Comparison of ENCODE assay signal across 2 cellular contexts in the genomic region with DNA sequence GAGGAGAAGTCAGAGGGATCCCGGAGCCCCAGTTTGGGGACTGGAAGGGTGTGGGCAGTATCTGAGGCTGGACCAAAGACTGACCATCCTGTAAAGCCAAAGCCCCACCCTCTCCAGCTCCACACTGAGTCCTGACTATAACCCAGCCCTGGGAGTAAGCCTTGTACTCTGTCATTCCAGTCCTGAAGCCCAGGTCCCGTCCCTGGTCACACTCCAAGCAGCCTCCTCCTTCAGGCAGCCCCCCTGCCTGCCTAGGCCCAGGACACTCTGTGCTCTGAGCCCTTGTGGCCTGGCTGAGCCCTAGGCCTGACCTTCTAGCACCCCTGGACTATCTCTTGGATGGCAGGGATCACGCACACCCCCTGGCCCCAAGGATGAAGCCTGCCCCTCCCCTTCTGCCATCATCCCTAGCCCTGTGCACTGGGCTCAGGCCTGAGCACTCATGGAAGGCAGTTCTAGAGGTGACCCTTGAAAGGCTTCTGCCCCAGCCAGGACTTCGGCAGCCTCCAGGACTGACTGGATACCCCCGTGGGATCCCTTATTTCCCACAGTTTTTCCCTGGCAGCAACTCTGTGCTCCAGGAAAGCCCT.
TF ChIP-seq lines count a peak whose summit lies in the region.

No MANE protein-coding gene starts in this region.

TF ChIP-seq in SK-N-SH, 30 proteins besides CTCF, POLR2A, EP300 and RAD21 (continued from another document):
- TF ChIP-seq, protein P1, sequence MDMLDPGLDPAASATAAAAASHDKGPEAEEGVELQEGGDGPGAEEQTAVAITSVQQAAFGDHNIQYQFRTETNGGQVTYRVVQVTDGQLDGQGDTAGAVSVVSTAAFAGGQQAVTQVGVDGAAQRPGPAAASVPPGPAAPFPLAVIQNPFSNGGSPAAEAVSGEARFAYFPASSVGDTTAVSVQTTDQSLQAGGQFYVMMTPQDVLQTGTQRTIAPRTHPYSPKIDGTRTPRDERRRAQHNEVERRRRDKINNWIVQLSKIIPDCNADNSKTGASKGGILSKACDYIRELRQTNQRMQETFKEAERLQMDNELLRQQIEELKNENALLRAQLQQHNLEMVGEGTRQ (IDR thresholded peaks at IDR 0.05; ENCODE audit: borderline replicate concordance, low read depth, low read length), result no peak

TF ChIP-seq in SK-N-SH treated with all-trans-retinoic acid at 6 μM for 48 hours, 23 proteins besides CTCF, POLR2A, EP300 and RAD21 (continued from another document):
- TF ChIP-seq, protein P2, sequence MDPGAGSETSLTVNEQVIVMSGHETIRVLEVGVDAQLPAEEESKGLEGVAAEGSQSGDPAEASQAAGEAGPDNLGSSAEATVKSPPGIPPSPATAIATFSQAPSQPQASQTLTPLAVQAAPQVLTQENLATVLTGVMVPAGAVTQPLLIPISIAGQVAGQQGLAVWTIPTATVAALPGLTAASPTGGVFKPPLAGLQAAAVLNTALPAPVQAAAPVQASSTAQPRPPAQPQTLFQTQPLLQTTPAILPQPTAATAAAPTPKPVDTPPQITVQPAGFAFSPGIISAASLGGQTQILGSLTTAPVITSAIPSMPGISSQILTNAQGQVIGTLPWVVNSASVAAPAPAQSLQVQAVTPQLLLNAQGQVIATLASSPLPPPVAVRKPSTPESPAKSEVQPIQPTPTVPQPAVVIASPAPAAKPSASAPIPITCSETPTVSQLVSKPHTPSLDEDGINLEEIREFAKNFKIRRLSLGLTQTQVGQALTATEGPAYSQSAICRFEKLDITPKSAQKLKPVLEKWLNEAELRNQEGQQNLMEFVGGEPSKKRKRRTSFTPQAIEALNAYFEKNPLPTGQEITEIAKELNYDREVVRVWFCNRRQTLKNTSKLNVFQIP (CRISPR knock-in tag; IDR thresholded peaks at IDR 0.05; ENCODE audit: borderline replicate concordance, low read depth), result no peak
- TF ChIP-seq, protein P3, sequence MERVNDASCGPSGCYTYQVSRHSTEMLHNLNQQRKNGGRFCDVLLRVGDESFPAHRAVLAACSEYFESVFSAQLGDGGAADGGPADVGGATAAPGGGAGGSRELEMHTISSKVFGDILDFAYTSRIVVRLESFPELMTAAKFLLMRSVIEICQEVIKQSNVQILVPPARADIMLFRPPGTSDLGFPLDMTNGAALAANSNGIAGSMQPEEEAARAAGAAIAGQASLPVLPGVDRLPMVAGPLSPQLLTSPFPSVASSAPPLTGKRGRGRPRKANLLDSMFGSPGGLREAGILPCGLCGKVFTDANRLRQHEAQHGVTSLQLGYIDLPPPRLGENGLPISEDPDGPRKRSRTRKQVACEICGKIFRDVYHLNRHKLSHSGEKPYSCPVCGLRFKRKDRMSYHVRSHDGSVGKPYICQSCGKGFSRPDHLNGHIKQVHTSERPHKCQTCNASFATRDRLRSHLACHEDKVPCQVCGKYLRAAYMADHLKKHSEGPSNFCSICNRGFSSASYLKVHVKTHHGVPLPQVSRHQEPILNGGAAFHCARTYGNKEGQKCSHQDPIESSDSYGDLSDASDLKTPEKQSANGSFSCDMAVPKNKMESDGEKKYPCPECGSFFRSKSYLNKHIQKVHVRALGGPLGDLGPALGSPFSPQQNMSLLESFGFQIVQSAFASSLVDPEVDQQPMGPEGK (CRISPR knock-in tag; IDR thresholded peaks at IDR 0.05; ENCODE audit: borderline replicate concordance), result no peak
- TF ChIP-seq, protein P4, sequence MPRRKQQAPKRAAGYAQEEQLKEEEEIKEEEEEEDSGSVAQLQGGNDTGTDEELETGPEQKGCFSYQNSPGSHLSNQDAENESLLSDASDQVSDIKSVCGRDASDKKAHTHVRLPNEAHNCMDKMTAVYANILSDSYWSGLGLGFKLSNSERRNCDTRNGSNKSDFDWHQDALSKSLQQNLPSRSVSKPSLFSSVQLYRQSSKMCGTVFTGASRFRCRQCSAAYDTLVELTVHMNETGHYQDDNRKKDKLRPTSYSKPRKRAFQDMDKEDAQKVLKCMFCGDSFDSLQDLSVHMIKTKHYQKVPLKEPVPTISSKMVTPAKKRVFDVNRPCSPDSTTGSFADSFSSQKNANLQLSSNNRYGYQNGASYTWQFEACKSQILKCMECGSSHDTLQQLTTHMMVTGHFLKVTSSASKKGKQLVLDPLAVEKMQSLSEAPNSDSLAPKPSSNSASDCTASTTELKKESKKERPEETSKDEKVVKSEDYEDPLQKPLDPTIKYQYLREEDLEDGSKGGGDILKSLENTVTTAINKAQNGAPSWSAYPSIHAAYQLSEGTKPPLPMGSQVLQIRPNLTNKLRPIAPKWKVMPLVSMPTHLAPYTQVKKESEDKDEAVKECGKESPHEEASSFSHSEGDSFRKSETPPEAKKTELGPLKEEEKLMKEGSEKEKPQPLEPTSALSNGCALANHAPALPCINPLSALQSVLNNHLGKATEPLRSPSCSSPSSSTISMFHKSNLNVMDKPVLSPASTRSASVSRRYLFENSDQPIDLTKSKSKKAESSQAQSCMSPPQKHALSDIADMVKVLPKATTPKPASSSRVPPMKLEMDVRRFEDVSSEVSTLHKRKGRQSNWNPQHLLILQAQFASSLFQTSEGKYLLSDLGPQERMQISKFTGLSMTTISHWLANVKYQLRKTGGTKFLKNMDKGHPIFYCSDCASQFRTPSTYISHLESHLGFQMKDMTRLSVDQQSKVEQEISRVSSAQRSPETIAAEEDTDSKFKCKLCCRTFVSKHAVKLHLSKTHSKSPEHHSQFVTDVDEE (CRISPR knock-in tag; IDR thresholded peaks at IDR 0.05), result no peak
